Comparison of ENCODE assay signal across 19 cellular contexts in genomic region chr19:35292986-35293732, GRCh38. TPM values are rescaled to one million over a fixed set of nuclear protein-coding genes. Genes with fewer than 3 reads are reported as not detected.
DNase-seq lines count a peak whose midpoint lies in the region; TF ChIP-seq lines count a peak whose summit lies in the region.
"Had no signal": no experiment of that assay in that cellular context is flagged by ENCODE, and none has a peak within 500 bp of the region (broad histone marks: within the 10 kb centered on the region; RNA-seq: fewer than 3 reads in every experiment).

No MANE protein-coding gene starts in this region.

- no peaks in the 10 kb centered on the region for H3K9me3 ChIP-seq in BLaER1 treated with 17β-estradiol and CSF1 and Interleukin-3, amounts not matched to agents 10 nM and 100 nM (replicated peaks in 1 of 11)
- H3K9me3 ChIP-seq in osteoblast (ENCODE audit: low read depth, low read length) = no peaks in the 10 kb centered on the region
- no peaks in the 10 kb centered on the region for H3K9me3 ChIP-seq in esophagus squamous epithelium
- H3K9me3 ChIP-seq: neutrophil, SK-N-SH had no signal

- TF ChIP-seq CTCF in osteoblast (IDR thresholded peaks at IDR 0.05; ENCODE audit: extremely low read depth, low read depth, low read length) (no peak), brain microvascular endothelial cell (IDR thresholded peaks at IDR 0.05; ENCODE audit: low read depth, low read length, missing control alignments) (no peak), esophagus squamous epithelium (IDR thresholded peaks at IDR 0.05) (no peak)

- H2AFZ ChIP-seq in osteoblast (ENCODE audit: low read length) = no peak overlapping the region

- H3K27me3 ChIP-seq in BLaER1 treated with 17β-estradiol and CSF1 and Interleukin-3, amounts not matched to agents 10 nM and 100 nM = peaks cover 0 to 26% (median 0%) of the 10 kb centered on the region in 11 experiments; a peak in 6 of 22 replicates
- H3K27me3 ChIP-seq in osteoblast (ENCODE audit: insufficient read depth, low read length) (peaks cover 31% of the 10 kb centered on the region), brain microvascular endothelial cell (replicated peaks) (peaks cover 5% of the 10 kb centered on the region), esophagus squamous epithelium (peaks cover 0 to 80% (median 2%) of the 10 kb centered on the region in 4 donors)

- H3K9ac ChIP-seq in BLaER1 treated with 17β-estradiol and CSF1 and Interleukin-3, amounts not matched to agents 10 nM and 100 nM = peak overlapping the region in 1 of 11 experiments; percentile 29; a peak in 1 of 22 replicates
- H3K9ac ChIP-seq: SK-N-SH had no signal

- intact Hi-C loops in esophagus squamous epithelium (cut with DNase I) = no loop called here

- no peak overlapping the region for H3K27ac ChIP-seq in BLaER1 treated with 17β-estradiol and CSF1 and Interleukin-3, amounts not matched to agents 10 nM and 100 nM
- peak overlapping the region; percentile 99 for H3K27ac ChIP-seq in caudate nucleus (ENCODE audit: low read depth, low read length)
- no peak overlapping the region for H3K27ac ChIP-seq in osteoblast (ENCODE audit: low read depth, low read length)
- no peak overlapping the region for H3K27ac ChIP-seq in brain microvascular endothelial cell
- no peak overlapping the region for H3K27ac ChIP-seq in esophagus squamous epithelium
- H3K27ac ChIP-seq: neutrophil had no signal

- no peaks in the 10 kb centered on the region for H4K20me1 ChIP-seq in BLaER1 treated with 17β-estradiol and CSF1 and Interleukin-3, amounts not matched to agents 10 nM and 100 nM
- H4K20me1 ChIP-seq in osteoblast (ENCODE audit: insufficient read depth, low read length) = no peaks in the 10 kb centered on the region

- H3K36me3 ChIP-seq in BLaER1 treated with 17β-estradiol and CSF1 and Interleukin-3, amounts not matched to agents 10 nM and 100 nM = no peaks in the 10 kb centered on the region
- H3K36me3 ChIP-seq in osteoblast (ENCODE audit: insufficient read depth, low read length) (no peaks in the 10 kb centered on the region), brain microvascular endothelial cell (replicated peaks) (no peaks in the 10 kb centered on the region), esophagus squamous epithelium (no peaks in the 10 kb centered on the region)
- H3K36me3 ChIP-seq: neutrophil had no signal

- in situ Hi-C loops in brain microvascular endothelial cell (cut with HindIII; ENCODE audit: low pct_ligation_motif_present, low sequenced_read_pairs) = no loop called here

- H3K4me2 ChIP-seq in BLaER1 treated with 17β-estradiol and CSF1 and Interleukin-3, amounts not matched to agents 10 nM and 100 nM = peak overlapping the region in 6 of 11 experiments; percentile 13 to 72 (median 62); a peak in 8 of 22 replicates
- no peak overlapping the region for H3K4me2 ChIP-seq in osteoblast (ENCODE audit: insufficient read depth, low read length)
- H3K4me2 ChIP-seq: SK-N-SH had no signal

- 46 to 79% methylated on average over 11 to 15 of the region's 19 CpGs for WGBS in esophagus squamous epithelium, 2 donors

- TF ChIP-seq POLR2A in esophagus squamous epithelium (IDR thresholded peaks at IDR 0.05) = no peak

- no peaks in the 10 kb centered on the region for H3K79me2 ChIP-seq in osteoblast (ENCODE audit: insufficient read depth, low read length)

- no peak overlapping the region for H3K4me3 ChIP-seq in BLaER1 treated with 17β-estradiol and CSF1 and Interleukin-3, amounts not matched to agents 10 nM and 100 nM
- H3K4me3 ChIP-seq in osteoblast (ENCODE audit: insufficient read depth, low read length) (no peak overlapping the region), brain microvascular endothelial cell (ENCODE audit: low read depth, low read length) (no peak overlapping the region), esophagus squamous epithelium (no peak overlapping the region)

- H3K4me1 ChIP-seq in BLaER1 treated with 17β-estradiol and CSF1 and Interleukin-3, amounts not matched to agents 10 nM and 100 nM = peaks cover 15 to 76% (median 60%) of the 10 kb centered on the region in 10 experiments
- no peaks in the 10 kb centered on the region for H3K4me1 ChIP-seq in osteoblast (ENCODE audit: insufficient read depth, low read length)
- peaks cover 0 to 6% (median 0%) of the 10 kb centered on the region in 3 donors for H3K4me1 ChIP-seq in esophagus squamous epithelium

- DNase-seq in NCI-H146 treated with DMSO at 0.1 percent for 48 hours (lab: John Stamatoyannopoulos, UW; ENCODE audit: unreplicated experiment) (peak; percentile 14), caudate nucleus (lab: John Stamatoyannopoulos, UW) (peak in 50 of 61 donors; percentile 19 to 78 (median 54)), osteoblast (ENCODE audit: insufficient read length, low spot score, missing footprints) (peak; percentile 80), LoVo (ENCODE audit: low spot score) (no peak), brain microvascular endothelial cell (no peak), foreskin melanocyte (no peak), esophagus squamous epithelium (lab: John Stamatoyannopoulos, UW) (no peak)
- DNase-seq: activated CD4-positive, alpha-beta T cell treated with anti-CD3 and anti-CD28 coated beads, Interleukin-2, amount 50 U/mL, for 1 hour; activated naive CD4-positive, alpha-beta T cell treated with anti-CD3 and anti-CD28 coated beads, Interleukin-2, amount 50 U/mL, for 16 hours; kidney glomerular epithelial cell; PC-3; SK-N-SH; stimulated activated CD4-positive, alpha-beta T cell treated with anti-CD3 and anti-CD28 coated beads, Interleukin-4, amount 100 ng/mL, for 1 hour had no signal

RNA-seq across cellular contexts. Expression of gene MAG, which starts 1.2 kb away (rescaled TPM):
- not detected in 2 replicates for total RNA-seq in osteoblast
- total RNA-seq in esophagus squamous epithelium = 1 to 10 TPM in 1 of 4 donors, not detected in 3; 2.3 TPM
- total RNA-seq: bronchial epithelial cell, NCI-H460, PC-3, subcutaneous adipose tissue had no signal

RNA-seq across cellular contexts. Expression of gene HAMP, which starts 10.8 kb away (rescaled TPM):
- total RNA-seq in osteoblast (not detected in 2 replicates), esophagus squamous epithelium (not detected)
- total RNA-seq: bronchial epithelial cell, NCI-H460, PC-3, skeletal muscle tissue, subcutaneous adipose tissue had no signal

RNA-seq across cellular contexts. Expression of gene USF2, which starts 24.4 kb away (rescaled TPM):
- 66.2 and 74.0 TPM in 2 replicates for total RNA-seq in osteoblast
- total RNA-seq in esophagus squamous epithelium = 10 to 100 TPM; 56.1 to 79.7 (median 59.0) TPM

RNA-seq across cellular contexts. Expression of gene CD22, which starts 35.8 kb away (rescaled TPM):
- total RNA-seq in osteoblast = under 0.01 TPM in 1 of 2 replicates, not detected in the other
- total RNA-seq in esophagus squamous epithelium = 1 to 10 TPM in 2 of 4 donors, under 1 TPM in 2; 0.11 to 6.1 (median 1.9) TPM
- total RNA-seq: NCI-H460 had no signal

RNA-seq across cellular contexts. Expression of gene LSR, which starts 44.4 kb away (rescaled TPM):
- total RNA-seq in osteoblast (0.29 and 0.36 TPM in 2 replicates), esophagus squamous epithelium (100 to 1,000 TPM in 1 of 4 donors, 10 to 100 TPM in 3; 36.0 to 113 (median 79.4) TPM)

Comparison
In these comparisons a context has a peak if more than half of its experiments do, and no peak if none do; other contexts are left out.
1. DNase-seq: peak in NCI-H146 treated with DMSO at 0.1 percent for 48 hours (single experiment), caudate nucleus (50 of 61) and osteoblast (single experiment); none in LoVo (single experiment), brain microvascular endothelial cell (single experiment), foreskin melanocyte (single experiment) and esophagus squamous epithelium (single experiment).